Comparison of ENCODE assay signal across 8 cellular contexts in the genomic region with DNA sequence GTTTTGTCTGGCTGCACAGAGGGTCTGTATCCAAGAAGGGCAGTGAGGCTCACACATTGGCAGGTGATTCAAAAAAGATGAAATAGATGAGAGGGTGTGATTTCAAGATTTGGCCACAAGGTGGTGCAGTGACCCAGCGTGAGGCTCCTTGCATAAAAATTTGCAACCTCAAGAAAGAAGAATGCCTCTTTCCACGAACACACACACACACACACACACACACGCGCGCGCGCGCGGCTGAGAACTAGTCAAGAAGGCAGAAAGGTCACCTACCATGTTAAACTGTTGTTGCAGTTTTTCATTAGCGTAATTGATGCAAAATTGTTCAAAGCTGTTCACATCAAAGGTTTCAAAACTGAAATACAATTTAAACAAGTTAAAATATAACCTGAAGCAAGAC.
A peak's percentile ranks its signal among the peaks of the same experiment; 100 is the strongest.
DNase-seq lines count a peak whose midpoint lies in the region; ATAC-seq and TF ChIP-seq lines count a peak whose summit lies in the region.

No MANE protein-coding gene starts in this region.

- no peak for ATAC-seq in GM21723 (IDR thresholded peaks at IDR 0.05; ENCODE audit: unreplicated experiment)

- H3K4me3 ChIP-seq in AG09309 (ENCODE audit: control insufficient read depth, low read depth, low read length) (no peak overlapping the region), WERI-Rb-1 (ENCODE audit: low read depth, low read length) (peak overlapping the region; percentile 35)

- H3K36me3 ChIP-seq in WERI-Rb-1 = peaks cover 9% of the 10 kb centered on the region

- H3K9me3 ChIP-seq in WERI-Rb-1 (ENCODE audit: severe bottlenecking) = no peaks in the 10 kb centered on the region

- no peaks in the 10 kb centered on the region for H3K27me3 ChIP-seq in WERI-Rb-1 (ENCODE audit: insufficient read depth, low read depth, severe bottlenecking)

- DNase-seq in AG09309 (ENCODE audit: low read depth) = peak; percentile 39
- peak; percentile 54 for DNase-seq in GM19238 (ENCODE audit: insufficient read length, low spot score)
- DNase-seq in NCI-H2081 (lab: John Stamatoyannopoulos, UW) = peak; percentile 70 to 72
- peak; percentile 75 for DNase-seq in WERI-Rb-1
- peak; percentile 51 for DNase-seq in brain pericyte (ENCODE audit: low read depth, low spot score)
- DNase-seq in inferior parietal cortex (ENCODE audit: extremely low spot score) = peak; percentile 89
- peak; percentile 47 to 57 for DNase-seq in stimulated activated CD4-positive, alpha-beta T cell treated with anti-CD3 and anti-CD28 coated beads, Interleukin-15, amount 100 ng/mL, for 48 hours (ENCODE audit: low read depth in 2 of 2)

- peak overlapping the region; percentile 91 for H3K27ac ChIP-seq in WERI-Rb-1

- TF ChIP-seq CTCF in AG09309 (IDR thresholded peaks at IDR 0.05; ENCODE audit: control insufficient read depth, insufficient read depth, low read depth, low read length, missing control alignments) (peak; percentile 78), WERI-Rb-1 (IDR thresholded peaks at IDR 0.05; ENCODE audit: low read depth, low read length) (peak; percentile 74)

Comparison
In these comparisons a context has a peak if more than half of its experiments do, and no peak if none do; other contexts are left out.
1. DNase-seq: peak in every context shown above with its lines; median percentile 89 in inferior parietal cortex; 75 in WERI-Rb-1; 71 in NCI-H2081; 54 in GM19238; 52 in stimulated activated CD4-positive, alpha-beta T cell treated with anti-CD3 and anti-CD28 coated beads, Interleukin-15, amount 100 ng/mL, for 48 hours; 51 in brain pericyte; 39 in AG09309.